ENCODE assay signal across 2 cellular contexts in genomic region chr3:29757054-29757777, GRCh38.
TF ChIP-seq lines count a peak whose summit lies in the region.

No MANE protein-coding gene starts in this region.

TF ChIP-seq in liver, 16 proteins besides CTCF, POLR2A, EP300 and RAD21 (continued from another document):
- TF ChIP-seq, protein P1, sequence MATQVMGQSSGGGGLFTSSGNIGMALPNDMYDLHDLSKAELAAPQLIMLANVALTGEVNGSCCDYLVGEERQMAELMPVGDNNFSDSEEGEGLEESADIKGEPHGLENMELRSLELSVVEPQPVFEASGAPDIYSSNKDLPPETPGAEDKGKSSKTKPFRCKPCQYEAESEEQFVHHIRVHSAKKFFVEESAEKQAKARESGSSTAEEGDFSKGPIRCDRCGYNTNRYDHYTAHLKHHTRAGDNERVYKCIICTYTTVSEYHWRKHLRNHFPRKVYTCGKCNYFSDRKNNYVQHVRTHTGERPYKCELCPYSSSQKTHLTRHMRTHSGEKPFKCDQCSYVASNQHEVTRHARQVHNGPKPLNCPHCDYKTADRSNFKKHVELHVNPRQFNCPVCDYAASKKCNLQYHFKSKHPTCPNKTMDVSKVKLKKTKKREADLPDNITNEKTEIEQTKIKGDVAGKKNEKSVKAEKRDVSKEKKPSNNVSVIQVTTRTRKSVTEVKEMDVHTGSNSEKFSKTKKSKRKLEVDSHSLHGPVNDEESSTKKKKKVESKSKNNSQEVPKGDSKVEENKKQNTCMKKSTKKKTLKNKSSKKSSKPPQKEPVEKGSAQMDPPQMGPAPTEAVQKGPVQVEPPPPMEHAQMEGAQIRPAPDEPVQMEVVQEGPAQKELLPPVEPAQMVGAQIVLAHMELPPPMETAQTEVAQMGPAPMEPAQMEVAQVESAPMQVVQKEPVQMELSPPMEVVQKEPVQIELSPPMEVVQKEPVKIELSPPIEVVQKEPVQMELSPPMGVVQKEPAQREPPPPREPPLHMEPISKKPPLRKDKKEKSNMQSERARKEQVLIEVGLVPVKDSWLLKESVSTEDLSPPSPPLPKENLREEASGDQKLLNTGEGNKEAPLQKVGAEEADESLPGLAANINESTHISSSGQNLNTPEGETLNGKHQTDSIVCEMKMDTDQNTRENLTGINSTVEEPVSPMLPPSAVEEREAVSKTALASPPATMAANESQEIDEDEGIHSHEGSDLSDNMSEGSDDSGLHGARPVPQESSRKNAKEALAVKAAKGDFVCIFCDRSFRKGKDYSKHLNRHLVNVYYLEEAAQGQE (IDR thresholded peaks at IDR 0.05), result peak; percentile 36
- TF ChIP-seq SP1 (IDR thresholded peaks at IDR 0.05), result no peak
- no peak for TF ChIP-seq FOXA1 (IDR thresholded peaks at IDR 0.05)
- TF ChIP-seq GABPA (IDR thresholded peaks at IDR 0.05 in 1 of 2, conservative IDR thresholded peaks at IDR 0.05 in 1 of 2), result peak in 1 of 2 donors; percentile 20
- no peak for TF ChIP-seq HNF4G (IDR thresholded peaks at IDR 0.05)
- peak; percentile 49 for TF ChIP-seq YY1 (IDR thresholded peaks at IDR 0.05)
- TF ChIP-seq, protein P2, sequence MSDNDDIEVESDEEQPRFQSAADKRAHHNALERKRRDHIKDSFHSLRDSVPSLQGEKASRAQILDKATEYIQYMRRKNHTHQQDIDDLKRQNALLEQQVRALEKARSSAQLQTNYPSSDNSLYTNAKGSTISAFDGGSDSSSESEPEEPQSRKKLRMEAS (IDR thresholded peaks at IDR 0.05), result no peak
- no peak for TF ChIP-seq NR2F2 (IDR thresholded peaks at IDR 0.05)
- TF ChIP-seq ATF3 (IDR thresholded peaks at IDR 0.05), result no peak
- TF ChIP-seq EGR1 (IDR thresholded peaks at IDR 0.05; ENCODE audit: low read depth in 2 of 2), result no peak
- TF ChIP-seq TAF1 (conservative IDR thresholded peaks at IDR 0.05), result no peak
- no peak for TF ChIP-seq FOXA2 (IDR thresholded peaks at IDR 0.05)
- peak; percentile 51 to 70 for TF ChIP-seq HNF4A (conservative IDR thresholded peaks at IDR 0.05)
- TF ChIP-seq, protein P3, sequence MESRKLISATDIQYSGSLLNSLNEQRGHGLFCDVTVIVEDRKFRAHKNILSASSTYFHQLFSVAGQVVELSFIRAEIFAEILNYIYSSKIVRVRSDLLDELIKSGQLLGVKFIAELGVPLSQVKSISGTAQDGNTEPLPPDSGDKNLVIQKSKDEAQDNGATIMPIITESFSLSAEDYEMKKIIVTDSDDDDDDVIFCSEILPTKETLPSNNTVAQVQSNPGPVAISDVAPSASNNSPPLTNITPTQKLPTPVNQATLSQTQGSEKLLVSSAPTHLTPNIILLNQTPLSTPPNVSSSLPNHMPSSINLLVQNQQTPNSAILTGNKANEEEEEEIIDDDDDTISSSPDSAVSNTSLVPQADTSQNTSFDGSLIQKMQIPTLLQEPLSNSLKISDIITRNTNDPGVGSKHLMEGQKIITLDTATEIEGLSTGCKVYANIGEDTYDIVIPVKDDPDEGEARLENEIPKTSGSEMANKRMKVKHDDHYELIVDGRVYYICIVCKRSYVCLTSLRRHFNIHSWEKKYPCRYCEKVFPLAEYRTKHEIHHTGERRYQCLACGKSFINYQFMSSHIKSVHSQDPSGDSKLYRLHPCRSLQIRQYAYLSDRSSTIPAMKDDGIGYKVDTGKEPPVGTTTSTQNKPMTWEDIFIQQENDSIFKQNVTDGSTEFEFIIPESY (IDR thresholded peaks at IDR 0.05), result peak; percentile 47

TF ChIP-seq in HepG2, 621 proteins besides CTCF, POLR2A, EP300 and RAD21 (continued from another document):
- TF ChIP-seq PRDM10 (CRISPR knock-in tag; IDR thresholded peaks at IDR 0.05; ENCODE audit: low read depth) (no peak), ZNF446 (CRISPR knock-in tag; IDR thresholded peaks at IDR 0.05) (no peak), TBP (CRISPR knock-in tag; IDR thresholded peaks at IDR 0.05) (no peak), E2F5 (CRISPR knock-in tag; conservative IDR thresholded peaks at IDR 0.05) (no peak), KDM5B (CRISPR knock-in tag; IDR thresholded peaks at IDR 0.05; ENCODE audit: borderline replicate concordance) (no peak), SNAPC2 (CRISPR knock-in tag; IDR thresholded peaks at IDR 0.05) (no peak), TSC22D2 (CRISPR knock-in tag; IDR thresholded peaks at IDR 0.05; ENCODE audit: borderline replicate concordance) (no peak), TIGD3 (CRISPR knock-in tag; IDR thresholded peaks at IDR 0.05; ENCODE audit: borderline replicate concordance) (no peak)
- TF ChIP-seq, protein P4, sequence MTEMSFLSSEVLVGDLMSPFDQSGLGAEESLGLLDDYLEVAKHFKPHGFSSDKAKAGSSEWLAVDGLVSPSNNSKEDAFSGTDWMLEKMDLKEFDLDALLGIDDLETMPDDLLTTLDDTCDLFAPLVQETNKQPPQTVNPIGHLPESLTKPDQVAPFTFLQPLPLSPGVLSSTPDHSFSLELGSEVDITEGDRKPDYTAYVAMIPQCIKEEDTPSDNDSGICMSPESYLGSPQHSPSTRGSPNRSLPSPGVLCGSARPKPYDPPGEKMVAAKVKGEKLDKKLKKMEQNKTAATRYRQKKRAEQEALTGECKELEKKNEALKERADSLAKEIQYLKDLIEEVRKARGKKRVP (CRISPR knock-in tag; IDR thresholded peaks at IDR 0.05), result no peak
